In the genomic region with DNA sequence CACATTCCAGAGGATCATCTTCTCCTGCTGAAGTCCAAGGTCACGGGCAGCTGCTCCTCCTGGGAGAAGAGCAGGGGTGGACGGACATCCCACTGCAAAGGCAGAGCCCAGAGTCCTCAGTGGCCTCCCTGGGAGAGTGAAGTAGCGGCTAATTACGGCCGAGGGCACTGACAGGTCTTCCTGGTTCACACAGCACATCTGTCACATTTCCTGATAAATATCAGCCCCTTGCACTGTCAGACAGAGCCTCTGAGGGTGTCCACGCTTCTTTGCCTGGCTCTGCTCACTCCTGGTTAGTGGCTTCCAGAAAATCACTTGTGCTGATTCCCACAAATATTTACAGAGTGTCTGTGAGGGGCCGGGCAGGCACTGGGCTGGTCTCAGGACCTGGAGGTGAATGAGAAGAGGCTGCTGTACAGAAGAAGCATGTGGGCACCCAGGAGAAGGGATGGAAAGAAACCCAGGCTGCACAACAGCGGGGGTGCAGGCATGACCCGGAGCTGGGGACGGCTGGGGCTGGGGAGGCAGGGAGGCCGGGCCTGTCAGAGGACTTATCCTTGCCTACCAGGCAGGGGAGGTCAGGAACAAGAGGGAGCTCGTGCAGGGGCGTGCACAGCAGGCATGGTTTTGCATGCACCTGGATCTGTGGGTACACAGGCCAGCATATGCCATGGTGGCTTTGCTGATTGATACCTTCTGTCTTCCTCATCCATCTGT, we compare ENCODE assay signal across 1 cellular context.
A peak's percentile ranks its signal among the peaks of the same experiment; 100 is the strongest.
TF ChIP-seq lines count a peak whose summit lies in the region.

No MANE protein-coding gene starts in this region.

TF ChIP-seq in SK-N-SH, 30 proteins besides CTCF, POLR2A, EP300 and RAD21 (continued from another document):
- no peak for TF ChIP-seq FOXM1 (IDR thresholded peaks at IDR 0.05; ENCODE audit: low read depth)
- TF ChIP-seq GATA2 (CRISPR knock-in tag; IDR thresholded peaks at IDR 0.05) = peak; percentile 96
TF ChIP-seq in SK-N-SH: peak in this region for 5.
